15 cellular contexts compared by ENCODE assay signal in the genomic region with DNA sequence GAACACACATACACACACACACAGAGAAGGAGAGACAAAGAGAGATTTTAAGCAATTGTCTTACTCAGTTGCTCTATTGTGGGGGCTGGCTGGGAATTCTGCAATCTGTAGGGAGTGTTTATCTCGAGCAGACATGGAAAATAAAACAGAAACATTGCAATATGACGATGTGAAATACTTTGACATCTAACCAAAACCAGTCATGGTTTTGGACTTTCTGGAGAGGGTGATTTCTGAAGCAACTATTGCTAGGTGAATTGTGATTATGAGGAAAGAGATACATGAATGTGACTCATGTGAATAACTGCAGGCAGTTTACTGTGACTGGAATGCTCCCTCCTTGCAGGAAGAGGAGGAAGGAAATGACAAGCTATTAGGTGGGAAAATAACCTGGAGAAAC. TPM values are rescaled to one million over a fixed set of nuclear protein-coding genes. Genes with fewer than 3 reads are reported as not detected.
DNase-seq lines count a peak whose midpoint lies in the region; ATAC-seq and TF ChIP-seq lines count a peak whose summit lies in the region.
"Had no signal": no experiment of that assay in that cellular context is flagged by ENCODE, and none has a peak within 500 bp of the region (broad histone marks: within the 10 kb centered on the region; RNA-seq: fewer than 3 reads in every experiment).

No MANE protein-coding gene starts in this region.

- DNase-seq in Caki2 (ENCODE audit: low read depth) (peak; percentile 2), RPMI7951 (ENCODE audit: low read depth) (peak; percentile 83), epithelial cell of proximal tubule (ENCODE audit: low read depth) (peak; percentile 83), osteoblast (ENCODE audit: insufficient read length, low spot score, missing footprints) (peak; percentile 54), upper lobe of right lung (no peak), ureter (ENCODE audit: low spot score) (no peak)
- DNase-seq in activated CD4-positive, alpha-beta T cell treated with anti-CD3 and anti-CD28 coated beads for 1 hour = no peak
- DNase-seq: activated CD8-positive, alpha-beta memory T cell treated with anti-CD3 and anti-CD28 coated beads, Interleukin-2, amount 50 U/mL, for 4 hours; activated naive CD8-positive, alpha-beta T cell treated with anti-CD3 and anti-CD28 coated beads, Interleukin-2, amount 10 ng/mL, durations not matched to agents 7 days and 5 days; CD4-positive, alpha-beta memory T cell; hippocampal formation; mesendoderm; stimulated activated naive B cell treated with anti-CD40 and anti-IgM and Interleukin-4, amounts not matched to agents 10 μg/mL and 1 μg/mL and 100 μg/mL, for 72 hours had no signal

- peak overlapping the region; percentile 39 for H3K4me2 ChIP-seq in osteoblast (ENCODE audit: insufficient read depth, low read length)

- ATAC-seq in GM21737 (IDR thresholded peaks at IDR 0.05; ENCODE audit: unreplicated experiment) (no peak), upper lobe of right lung (no peak)
- ATAC-seq: stimulated activated naive B cell treated with anti-CD40 and anti-IgM and Interleukin-4, amounts not matched to agents 10 μg/mL and 1 μg/mL and 100 μg/mL, for 72 hours had no signal

- no peaks in the 10 kb centered on the region for H4K20me1 ChIP-seq in osteoblast (ENCODE audit: insufficient read depth, low read length)

- no peaks in the 10 kb centered on the region for H3K79me2 ChIP-seq in osteoblast (ENCODE audit: insufficient read depth, low read length)
- H3K79me2 ChIP-seq: parathyroid adenoma had no signal

- H3K27me3 ChIP-seq in osteoblast (ENCODE audit: insufficient read depth, low read length) = no peaks in the 10 kb centered on the region
- H3K27me3 ChIP-seq in upper lobe of right lung = no peaks in the 10 kb centered on the region

- TF ChIP-seq CTCF in epithelial cell of proximal tubule (conservative IDR thresholded peaks at IDR 0.05; ENCODE audit: low read depth, low read length) (no peak), osteoblast (IDR thresholded peaks at IDR 0.05; ENCODE audit: extremely low read depth, low read depth, low read length) (no peak), upper lobe of right lung (IDR thresholded peaks at IDR 0.05) (no peak)

- no peak overlapping the region for H2AFZ ChIP-seq in osteoblast (ENCODE audit: low read length)
- H2AFZ ChIP-seq: parathyroid adenoma had no signal

- H3K4me3 ChIP-seq in epithelial cell of proximal tubule (ENCODE audit: low read depth, low read length) (no peak overlapping the region), osteoblast (ENCODE audit: insufficient read depth, low read length) (no peak overlapping the region), upper lobe of right lung (no peak overlapping the region)

- in situ Hi-C loops in Caki2 (cut with HindIII; ENCODE audit: low pct_unique_long_range_greater_than_20kb, low sequenced_read_pairs) = no loop called here

- H3K27ac ChIP-seq in osteoblast (ENCODE audit: low read depth, low read length) (peak overlapping the region; percentile 70), upper lobe of right lung (no peak overlapping the region)
- H3K27ac ChIP-seq: parathyroid adenoma had no signal

- H3K36me3 ChIP-seq in osteoblast (ENCODE audit: insufficient read depth, low read length) = no peaks in the 10 kb centered on the region
- H3K36me3 ChIP-seq in upper lobe of right lung = no peaks in the 10 kb centered on the region

- intact Hi-C loops in upper lobe of right lung (cut with DNase I) = no loop called here

- no peaks in the 10 kb centered on the region for H3K9me3 ChIP-seq in osteoblast (ENCODE audit: low read depth, low read length)
- no peaks in the 10 kb centered on the region for H3K9me3 ChIP-seq in upper lobe of right lung

- H3K4me1 ChIP-seq in osteoblast (ENCODE audit: insufficient read depth, low read length) = peaks cover 16% of the 10 kb centered on the region
- peaks cover under 1% of the 10 kb centered on the region for H3K4me1 ChIP-seq in upper lobe of right lung
- H3K4me1 ChIP-seq: parathyroid adenoma had no signal

RNA-seq across cellular contexts. Expression of gene PHLDB2, which starts 12.3 kb away (rescaled TPM):
- 10.3 and 13.1 TPM in 2 replicates for total RNA-seq in Caki2 (2014; rRNA removed; shearing (Covaris generic); ENCODE audit: low replicate concordance)
- 92.6 and 122 TPM in 2 replicates for total RNA-seq in RPMI7951 (2014; rRNA removed; shearing (Covaris generic))
- total RNA-seq in epithelial cell of proximal tubule (36.9 and 37.5 TPM in 2 replicates), osteoblast (96.4 and 107 TPM in 2 replicates), upper lobe of right lung (60.8 TPM), ureter (95.1 TPM)

Comparison
In these comparisons a context has a peak if more than half of its experiments do, and no peak if none do; other contexts are left out.
1. DNase-seq: peak in Caki2 (single experiment), RPMI7951 (single experiment), epithelial cell of proximal tubule (single experiment) and osteoblast (single experiment); none in activated CD4-positive, alpha-beta T cell treated with anti-CD3 and anti-CD28 coated beads for 1 hour (single experiment), upper lobe of right lung (single experiment) and ureter (single experiment).